Comparison of ENCODE assay signal across 15 cellular contexts in the genomic region with DNA sequence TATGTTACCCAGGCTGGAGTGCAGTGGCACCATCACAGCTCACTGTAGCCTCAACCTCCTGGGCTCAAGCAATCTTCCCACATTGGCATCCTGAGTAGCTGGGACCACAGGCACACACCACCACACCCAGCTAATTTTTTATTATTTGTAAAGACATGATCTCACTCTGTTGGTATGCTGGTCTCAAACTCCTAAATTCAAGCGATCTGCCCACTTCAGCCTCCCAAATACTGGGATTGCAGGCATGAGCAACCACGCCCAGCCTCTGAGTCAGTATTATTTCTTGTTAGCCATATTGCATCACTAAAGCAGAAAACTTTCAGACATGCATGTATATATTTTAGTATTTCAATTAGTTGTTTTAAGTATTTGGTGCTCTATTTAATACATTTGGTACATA.
DNase-seq lines count a peak whose midpoint lies in the region; ATAC-seq and FAIRE-seq lines count a peak whose summit lies in the region.
"Had no signal": no experiment of that assay in that cellular context is flagged by ENCODE, and none has a peak within 500 bp of the region (broad histone marks: within the 10 kb centered on the region; RNA-seq: fewer than 3 reads in every experiment).

No MANE protein-coding gene starts in this region.

- H3K4me3 ChIP-seq in skeletal muscle satellite cell (ENCODE audit: low read length), result no peak overlapping the region
- H3K4me3 ChIP-seq: pancreas, suprapubic skin had no signal

- peak overlapping the region; percentile 9 for H3K4me2 ChIP-seq in skeletal muscle satellite cell (ENCODE audit: low read length)
- H3K4me2 ChIP-seq: KMS-11 had no signal

- no peaks in the 10 kb centered on the region for H3K27me3 ChIP-seq in skeletal muscle satellite cell (ENCODE audit: control insufficient read depth, insufficient read depth, low read length)
- H3K27me3 ChIP-seq: pancreas, suprapubic skin had no signal

- FAIRE-seq in RCC 7860 (lab: Jason Lieb, UNC), result peak; percentile 91
- FAIRE-seq: pancreas had no signal

- no peak overlapping the region for H3K9ac ChIP-seq in skeletal muscle satellite cell (ENCODE audit: low read depth, low read length)
- H3K9ac ChIP-seq: KMS-11 had no signal

- ATAC-seq in Right ventricle myocardium superior (ENCODE audit: poor library complexity), result no peak
- ATAC-seq: activated CD8-positive, alpha-beta T cell treated with anti-CD3 and anti-CD28 coated beads for 36 hours; left lobe of liver had no signal

- intact Hi-C loops in Right ventricle myocardium superior (cut with DNase I), result no loop called here

- H3K9me3 ChIP-seq in skeletal muscle satellite cell (replicated peaks; ENCODE audit: low read length), result no peaks in the 10 kb centered on the region
- H3K9me3 ChIP-seq: pancreas, suprapubic skin had no signal

- peaks cover 13% of the 10 kb centered on the region for H3K4me1 ChIP-seq in skeletal muscle satellite cell (ENCODE audit: control insufficient read depth, insufficient read depth, low read length)
- H3K4me1 ChIP-seq: pancreas, suprapubic skin had no signal

- DNase-seq in GM04504 (ENCODE audit: low read depth) (peak; percentile 73), RCC 7860 (ENCODE audit: low spot score) (peak; percentile 80), fibroblast of peridontal ligament (ENCODE audit: extremely low read depth) (peak; percentile 96), cerebellar nuclear complex (lab: John Stamatoyannopoulos, UW) (no peak), NCI-H82 (lab: John Stamatoyannopoulos, UW) (no peak), Right ventricle myocardium superior (no peak)
- DNase-seq: activated CD8-positive, alpha-beta T cell treated with anti-CD3 and anti-CD28 coated beads for 36 hours; DMS79; erythroblast; NCI-H345; pancreas had no signal

- H3K36me3 ChIP-seq in skeletal muscle satellite cell (ENCODE audit: insufficient read depth, low read length), result no peaks in the 10 kb centered on the region
- H3K36me3 ChIP-seq: pancreas, suprapubic skin had no signal

Comparison
In these comparisons a context has a peak if more than half of its experiments do, and no peak if none do; other contexts are left out.
1. DNase-seq: peak in GM04504 (single experiment), RCC 7860 (single experiment) and fibroblast of peridontal ligament (single experiment); none in cerebellar nuclear complex (0 of 2), NCI-H82 (single experiment) and Right ventricle myocardium superior (single experiment).